Comparison of ENCODE assay signal across 8 cellular contexts in the genomic region with DNA sequence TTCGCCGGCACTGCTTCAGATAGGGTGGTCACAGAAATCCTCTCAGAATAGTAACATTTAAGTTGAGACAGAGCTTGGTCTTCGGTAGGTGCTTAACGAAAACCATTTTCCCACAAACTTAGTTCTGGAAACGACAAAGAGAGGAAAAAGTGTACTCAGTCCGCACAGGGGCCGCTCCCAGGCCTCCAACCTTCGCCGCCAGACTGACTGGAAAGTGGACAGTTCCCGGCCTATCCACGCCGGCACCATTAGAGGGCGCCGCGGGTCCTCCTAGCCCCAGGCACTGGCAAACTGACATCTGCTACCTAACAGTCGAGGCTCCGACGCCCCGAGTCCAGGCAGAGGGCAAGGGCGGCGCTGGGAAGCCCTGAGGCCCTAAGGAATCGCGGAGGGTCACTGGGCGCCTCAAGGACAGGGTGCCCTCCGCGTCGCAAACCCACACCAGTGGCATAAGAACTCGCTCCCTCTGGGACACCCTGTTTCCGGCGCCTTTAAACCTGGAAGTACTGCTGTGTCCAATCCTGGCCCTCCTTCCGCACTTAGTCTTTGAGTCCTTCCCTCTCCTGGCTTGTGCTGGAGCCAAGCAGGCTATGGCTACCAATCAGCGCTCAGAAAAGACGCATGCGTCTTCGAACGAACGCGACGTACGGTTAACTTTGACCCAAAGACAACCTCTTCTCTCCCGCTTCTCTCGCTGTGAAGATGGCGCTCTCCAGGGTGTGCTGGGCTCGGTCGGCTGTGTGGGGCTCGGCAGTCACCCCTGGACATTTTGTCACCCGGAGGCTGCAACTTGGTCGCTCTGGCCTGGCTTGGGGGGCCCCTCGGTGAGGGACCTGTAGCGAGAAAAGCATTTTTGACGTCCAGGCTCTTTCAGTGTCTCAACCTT. TPM values are rescaled to one million over a fixed set of nuclear protein-coding genes. Genes with fewer than 3 reads are reported as not detected.
DNase-seq lines count a peak whose midpoint lies in the region; ATAC-seq and TF ChIP-seq lines count a peak whose summit lies in the region.

A gene with protein sequence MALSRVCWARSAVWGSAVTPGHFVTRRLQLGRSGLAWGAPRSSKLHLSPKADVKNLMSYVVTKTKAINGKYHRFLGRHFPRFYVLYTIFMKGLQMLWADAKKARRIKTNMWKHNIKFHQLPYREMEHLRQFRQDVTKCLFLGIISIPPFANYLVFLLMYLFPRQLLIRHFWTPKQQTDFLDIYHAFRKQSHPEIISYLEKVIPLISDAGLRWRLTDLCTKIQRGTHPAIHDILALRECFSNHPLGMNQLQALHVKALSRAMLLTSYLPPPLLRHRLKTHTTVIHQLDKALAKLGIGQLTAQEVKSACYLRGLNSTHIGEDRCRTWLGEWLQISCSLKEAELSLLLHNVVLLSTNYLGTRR (plus strand): TSS at position 673 of the 886 bp plus-strand sequence. CDS start 30 bp downstream, at position 703.

- peak within 1 kb of the TSS; percentile 98 for H3K27ac Mint-ChIP-seq in activated naive CD8-positive, alpha-beta T cell treated with anti-CD3 and anti-CD28 coated beads, Interleukin-2, amount 50 U/mL, for 24 hours

- TF ChIP-seq EP300 in tibial nerve (IDR thresholded peaks at IDR 0.05) = peak in 1 of 2 donors; percentile 93

- DNase-seq in NCI-H1417 treated with DMSO at 0.1 percent for 48 hours (lab: John Stamatoyannopoulos, UW) = peak; percentile 92
- DNase-seq in SW480 (ENCODE audit: low spot score) = peak; percentile 99
- peak; percentile 89 for DNase-seq in activated naive CD8-positive, alpha-beta T cell treated with anti-CD3 and anti-CD28 coated beads, Interleukin-2, amount 50 U/mL, for 24 hours
- peak; percentile 98 to 99 for DNase-seq in cardiac muscle cell (ENCODE audit: low read depth in 1 of 2, low spot score in 1 of 2)
- DNase-seq in tibial nerve (ENCODE audit: low spot score in 2 of 2) = peak; percentile 84 to 94

- peaks cover 28% of the 10 kb centered on the region for H3K36me3 Mint-ChIP-seq in activated naive CD8-positive, alpha-beta T cell treated with anti-CD3 and anti-CD28 coated beads, Interleukin-2, amount 50 U/mL, for 24 hours (ENCODE audit: low read depth)

- H3K9me3 ChIP-seq in cardiac muscle cell (ENCODE audit: low read depth) (no peaks in the 10 kb centered on the region), parathyroid adenoma (ENCODE audit: control insufficient read depth, low read length) (no peaks in the 10 kb centered on the region), tibial nerve (no peaks in the 10 kb centered on the region)

- peak; percentile 97 for ATAC-seq in HG02798 (IDR thresholded peaks at IDR 0.05; ENCODE audit: poor library complexity, unreplicated experiment)
- ATAC-seq in activated naive CD8-positive, alpha-beta T cell treated with anti-CD3 and anti-CD28 coated beads, Interleukin-2, amount 50 U/mL, for 24 hours = peak; percentile 99

- H3K27ac ChIP-seq in cardiac muscle cell (peak within 1 kb of the TSS; percentile 88), parathyroid adenoma (peak within 1 kb of the TSS; percentile 87), tibial nerve (peak within 1 kb of the TSS; percentile 86 to 95 (median 93))

- no peaks in the 10 kb centered on the region for H3K9me3 Mint-ChIP-seq in activated naive CD8-positive, alpha-beta T cell treated with anti-CD3 and anti-CD28 coated beads, Interleukin-2, amount 50 U/mL, for 24 hours

- H3K4me3 ChIP-seq in GM12875 (ENCODE audit: low read depth, low read length) (peak within 1 kb of the TSS; percentile 65), cardiac muscle cell (peak within 1 kb of the TSS; percentile 66), parathyroid adenoma (ENCODE audit: low read depth, low read length) (peak within 1 kb of the TSS; percentile 81), tibial nerve (peak within 1 kb of the TSS; percentile 75 to 89 (median 83))

- H3K79me2 ChIP-seq in parathyroid adenoma = peaks cover 4% of the 10 kb centered on the region

- H3K27me3 Mint-ChIP-seq in activated naive CD8-positive, alpha-beta T cell treated with anti-CD3 and anti-CD28 coated beads, Interleukin-2, amount 50 U/mL, for 24 hours = peaks cover 2% of the 10 kb centered on the region

- peaks cover 37% of the 10 kb centered on the region for H3K4me1 Mint-ChIP-seq in activated naive CD8-positive, alpha-beta T cell treated with anti-CD3 and anti-CD28 coated beads, Interleukin-2, amount 50 U/mL, for 24 hours

- H3K9ac ChIP-seq in parathyroid adenoma = peak within 1 kb of the TSS; percentile 32

- H3K4me1 ChIP-seq in cardiac muscle cell (ENCODE audit: low read depth) (peaks cover 7% of the 10 kb centered on the region), parathyroid adenoma (peaks cover 14% of the 10 kb centered on the region), tibial nerve (peaks cover 4 to 23% (median 19%) of the 10 kb centered on the region in 4 donors)

- TF ChIP-seq CTCF in GM12875 (IDR thresholded peaks at IDR 0.05; ENCODE audit: borderline replicate concordance, insufficient read depth, low read depth, low read length) (peak; percentile 94), cardiac muscle cell (IDR thresholded peaks at IDR 0.05; ENCODE audit: low read depth, low read length) (peak; percentile 96), parathyroid adenoma (IDR thresholded peaks at IDR 0.05) (peak; percentile 95), tibial nerve (IDR thresholded peaks at IDR 0.05) (peak; percentile 82 to 96 (median 95))

- no peaks in the 10 kb centered on the region for H3K36me3 ChIP-seq in cardiac muscle cell
- no peaks in the 10 kb centered on the region for H3K36me3 ChIP-seq in parathyroid adenoma (ENCODE audit: control insufficient read depth, insufficient read depth, low read length)
- peaks cover 0 to 27% (median 0%) of the 10 kb centered on the region in 3 donors for H3K36me3 ChIP-seq in tibial nerve

- H2AFZ ChIP-seq in parathyroid adenoma = peak within 1 kb of the TSS; percentile 88

- peak within 1 kb of the TSS; percentile 100 for H3K4me3 Mint-ChIP-seq in activated naive CD8-positive, alpha-beta T cell treated with anti-CD3 and anti-CD28 coated beads, Interleukin-2, amount 50 U/mL, for 24 hours

- no peaks in the 10 kb centered on the region for H3K27me3 ChIP-seq in cardiac muscle cell
- H3K27me3 ChIP-seq in parathyroid adenoma (ENCODE audit: control insufficient read depth, insufficient read depth, low read length) = no peaks in the 10 kb centered on the region
- H3K27me3 ChIP-seq in tibial nerve = no peaks in the 10 kb centered on the region

- 4 to 6% methylated on average over 30 to 45 of the region's 51 CpGs for WGBS in tibial nerve, 2 donors

- peak; percentile 59 to 71 for TF ChIP-seq POLR2A in tibial nerve (IDR thresholded peaks at IDR 0.05)

- peak within 1 kb of the TSS; percentile 90 for H3K4me2 ChIP-seq in parathyroid adenoma (ENCODE audit: low read length)

RNA-seq across cellular contexts. Expression of the gene that starts here (rescaled TPM):
- total RNA-seq in cardiac muscle cell (30.3 and 47.3 TPM in 2 replicates), tibial nerve (10 to 100 TPM; 52.3 to 72.4 (median 66.7) TPM)
- polyA plus RNA-seq in cardiac muscle cell = 23.5 and 33.5 TPM in 2 replicates

Comparison
In these comparisons a context has a peak if more than half of its experiments do, and no peak if none do; other contexts are left out.
1. Peak in every context shown above with its lines: DNase-seq, ATAC-seq, H3K4me3 ChIP-seq and H3K27ac ChIP-seq.